ENCODE assay signal across 24 cellular contexts in genomic region chr2:100018312-100018711, GRCh38.
"Had no signal": no experiment of that assay in that cellular context is flagged by ENCODE, and none has a peak within 500 bp of the region (broad histone marks: within the 10 kb centered on the region; RNA-seq: fewer than 3 reads in every experiment).

No MANE protein-coding gene starts in this region.

- H3K9me3 Mint-ChIP-seq: activated naive CD8-positive, alpha-beta T cell treated with anti-CD3 and anti-CD28 coated beads, Interleukin-2, amount 10 ng/mL, durations not matched to agents 7 days and 5 days; activated T-cell treated with anti-CD3 and anti-CD28 coated beads, Interleukin-2, amount 50 U/mL, for 4 hours; dendritic cell treated with granulocyte-macrophage colony-stimulating factor and Interleukin-4, amounts not matched to agents 40 ng/mL and 50 ng/mL, for 4 days; naive thymus-derived CD8-positive, alpha-beta T cell; stimulated activated naive CD8-positive, alpha-beta T cell treated with anti-CD3 and anti-CD28 coated beads, Interleukin-15, Interleukin-2, amounts not matched to agents 100 ng/mL and 50 ng/mL, for 24 hours; T-helper 2 cell treated with Interferon-gamma antibody and Interleukin-4, amounts not matched to agents 5 μg/mL and 100 μg/mL, for 36 hours had no signal

- FAIRE-seq: pancreas had no signal

- ATAC-seq: activated T-cell treated with anti-CD3 and anti-CD28 coated beads, Interleukin-2, amount 50 U/mL, for 4 hours; gastrocnemius medialis; naive thymus-derived CD8-positive, alpha-beta T cell; pancreas; right cardiac atrium; upper lobe of right lung had no signal

- H3K4me1 ChIP-seq: gastrocnemius medialis, left lung, pancreas, thyroid gland, upper lobe of right lung had no signal

- H3K27me3 Mint-ChIP-seq: dendritic cell treated with granulocyte-macrophage colony-stimulating factor and Interleukin-4, amounts not matched to agents 40 ng/mL and 50 ng/mL, for 4 days; stimulated activated naive CD8-positive, alpha-beta T cell treated with anti-CD3 and anti-CD28 coated beads, Interleukin-15, Interleukin-2, amounts not matched to agents 100 ng/mL and 50 ng/mL, for 24 hours had no signal

- H3K27ac Mint-ChIP-seq: activated naive CD8-positive, alpha-beta T cell treated with anti-CD3 and anti-CD28 coated beads, Interleukin-2, amount 10 ng/mL, durations not matched to agents 7 days and 5 days; dendritic cell treated with granulocyte-macrophage colony-stimulating factor and Interleukin-4, amounts not matched to agents 40 ng/mL and 50 ng/mL, for 4 days; naive thymus-derived CD8-positive, alpha-beta T cell; stimulated activated naive CD8-positive, alpha-beta T cell treated with anti-CD3 and anti-CD28 coated beads, Interleukin-15, Interleukin-2, amounts not matched to agents 100 ng/mL and 50 ng/mL, for 24 hours; T-helper 2 cell treated with Interferon-gamma antibody and Interleukin-4, amounts not matched to agents 5 μg/mL and 100 μg/mL, for 36 hours had no signal

- H3K27me3 ChIP-seq: gastrocnemius medialis, left lung, neutrophil, pancreas, thyroid gland, upper lobe of right lung had no signal

- H3K36me3 ChIP-seq: gastrocnemius medialis, left lung, neutrophil, pancreas, thyroid gland, upper lobe of right lung had no signal

- DNase-seq: activated CD4-positive, alpha-beta T cell treated with anti-CD3 and anti-CD28 coated beads for 1 hour; activated CD4-positive, alpha-beta T cell treated with anti-CD3 and anti-CD28 coated beads, Interleukin-2, amount 50 U/mL, for 4 hours; activated CD8-positive, alpha-beta memory T cell treated with anti-CD3 and anti-CD28 coated beads, Interleukin-2, amount 50 U/mL, for 48 hours; activated naive CD4-positive, alpha-beta T cell treated with Interleukin-2 at 50 U/mL for 16 hours; activated naive CD8-positive, alpha-beta T cell treated with anti-CD3 and anti-CD28 coated beads, Interleukin-2, amount 10 ng/mL, durations not matched to agents 7 days and 5 days; activated T-cell treated with anti-CD3 and anti-CD28 coated beads, Interleukin-2, amount 50 U/mL, for 4 hours; amygdala; effector CD4-positive, alpha-beta T cell; gastrocnemius medialis; hippocampal formation; left lung; naive thymus-derived CD8-positive, alpha-beta T cell; pancreas; right cardiac atrium; stimulated activated CD4-positive, alpha-beta T cell treated with anti-CD3 and anti-CD28 coated beads, Interleukin-1b, Interleukin-23, amount 100 ng/mL, for 48 hours; substantia nigra; thyroid gland; upper lobe of right lung had no signal

- H3K27ac ChIP-seq: gastrocnemius medialis, left lung, neutrophil, pancreas, thyroid gland, upper lobe of right lung, VCaP had no signal

- H3K4me3 Mint-ChIP-seq: activated naive CD8-positive, alpha-beta T cell treated with anti-CD3 and anti-CD28 coated beads, Interleukin-2, amount 10 ng/mL, durations not matched to agents 7 days and 5 days; activated T-cell treated with anti-CD3 and anti-CD28 coated beads, Interleukin-2, amount 50 U/mL, for 4 hours; dendritic cell treated with granulocyte-macrophage colony-stimulating factor and Interleukin-4, amounts not matched to agents 40 ng/mL and 50 ng/mL, for 4 days; naive thymus-derived CD8-positive, alpha-beta T cell; stimulated activated naive CD8-positive, alpha-beta T cell treated with anti-CD3 and anti-CD28 coated beads, Interleukin-15, Interleukin-2, amounts not matched to agents 100 ng/mL and 50 ng/mL, for 24 hours; T-helper 2 cell treated with Interferon-gamma antibody and Interleukin-4, amounts not matched to agents 5 μg/mL and 100 μg/mL, for 36 hours had no signal

- H3K4me3 ChIP-seq: gastrocnemius medialis, left lung, lung, pancreas, thyroid gland, upper lobe of right lung had no signal

- H3K36me3 Mint-ChIP-seq: activated naive CD8-positive, alpha-beta T cell treated with anti-CD3 and anti-CD28 coated beads, Interleukin-2, amount 10 ng/mL, durations not matched to agents 7 days and 5 days; naive thymus-derived CD8-positive, alpha-beta T cell had no signal

- H3K4me1 Mint-ChIP-seq: activated naive CD8-positive, alpha-beta T cell treated with anti-CD3 and anti-CD28 coated beads, Interleukin-2, amount 10 ng/mL, durations not matched to agents 7 days and 5 days had no signal

- H3K9me3 ChIP-seq: gastrocnemius medialis, left lung, neutrophil, pancreas, thyroid gland, upper lobe of right lung had no signal
